Comparison of ENCODE assay signal across 1 cellular context in the genomic region with DNA sequence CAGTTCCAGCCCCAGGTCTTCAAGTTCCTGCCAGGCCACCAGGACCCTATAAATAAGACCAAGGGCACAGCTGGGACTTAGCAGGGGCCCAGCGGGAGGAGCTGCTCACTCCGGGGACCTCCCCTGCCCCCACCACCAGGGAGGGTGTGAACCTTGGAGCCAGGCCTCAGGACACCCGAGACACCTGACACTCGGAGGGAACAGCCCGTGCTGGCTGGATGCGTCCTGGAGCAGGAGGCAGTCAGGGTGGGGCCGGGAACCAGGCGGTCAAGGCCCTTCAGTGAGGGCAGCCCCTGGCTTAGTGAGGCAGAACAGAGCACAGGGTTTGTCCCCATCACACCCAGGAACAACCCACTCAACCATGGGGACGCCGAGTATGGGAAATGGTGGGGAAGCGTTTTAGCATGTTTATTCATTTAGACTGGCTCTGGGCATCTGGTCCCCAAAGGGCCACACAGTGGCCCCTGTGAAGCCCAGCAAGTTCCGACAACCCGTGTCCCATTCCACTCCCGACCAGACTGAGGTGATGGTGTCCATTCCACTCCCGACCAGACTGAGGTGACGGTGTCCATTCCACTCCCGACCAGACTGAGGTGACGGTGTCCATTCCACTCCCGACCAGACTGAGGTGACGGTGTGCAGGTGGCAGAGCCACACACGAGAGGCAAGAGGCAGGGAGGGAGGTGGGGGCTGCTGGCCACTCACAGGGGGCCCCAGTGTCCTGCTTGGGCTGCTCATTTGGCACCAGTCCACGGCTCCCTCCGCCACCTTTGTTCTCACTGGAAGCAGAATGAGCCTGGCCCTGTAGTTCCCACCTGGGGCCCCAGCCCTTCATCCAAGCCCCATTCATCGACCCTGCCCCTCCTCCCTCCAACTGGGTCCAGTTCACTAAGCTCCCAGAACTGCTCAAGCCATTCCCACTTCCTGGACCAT.
TF ChIP-seq lines count a peak whose summit lies in the region.

No MANE protein-coding gene starts in this region.

TF ChIP-seq in HepG2, 621 proteins besides CTCF, POLR2A, EP300 and RAD21 (continued from another document and continues in another):
- TF ChIP-seq, protein P1, sequence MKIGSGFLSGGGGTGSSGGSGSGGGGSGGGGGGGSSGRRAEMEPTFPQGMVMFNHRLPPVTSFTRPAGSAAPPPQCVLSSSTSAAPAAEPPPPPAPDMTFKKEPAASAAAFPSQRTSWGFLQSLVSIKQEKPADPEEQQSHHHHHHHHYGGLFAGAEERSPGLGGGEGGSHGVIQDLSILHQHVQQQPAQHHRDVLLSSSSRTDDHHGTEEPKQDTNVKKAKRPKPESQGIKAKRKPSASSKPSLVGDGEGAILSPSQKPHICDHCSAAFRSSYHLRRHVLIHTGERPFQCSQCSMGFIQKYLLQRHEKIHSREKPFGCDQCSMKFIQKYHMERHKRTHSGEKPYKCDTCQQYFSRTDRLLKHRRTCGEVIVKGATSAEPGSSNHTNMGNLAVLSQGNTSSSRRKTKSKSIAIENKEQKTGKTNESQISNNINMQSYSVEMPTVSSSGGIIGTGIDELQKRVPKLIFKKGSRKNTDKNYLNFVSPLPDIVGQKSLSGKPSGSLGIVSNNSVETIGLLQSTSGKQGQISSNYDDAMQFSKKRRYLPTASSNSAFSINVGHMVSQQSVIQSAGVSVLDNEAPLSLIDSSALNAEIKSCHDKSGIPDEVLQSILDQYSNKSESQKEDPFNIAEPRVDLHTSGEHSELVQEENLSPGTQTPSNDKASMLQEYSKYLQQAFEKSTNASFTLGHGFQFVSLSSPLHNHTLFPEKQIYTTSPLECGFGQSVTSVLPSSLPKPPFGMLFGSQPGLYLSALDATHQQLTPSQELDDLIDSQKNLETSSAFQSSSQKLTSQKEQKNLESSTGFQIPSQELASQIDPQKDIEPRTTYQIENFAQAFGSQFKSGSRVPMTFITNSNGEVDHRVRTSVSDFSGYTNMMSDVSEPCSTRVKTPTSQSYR (CRISPR knock-in tag; IDR thresholded peaks at IDR 0.05; ENCODE audit: borderline replicate concordance), result peak; percentile 85
- no peak; the same call in 1 of the 2 replicates for TF ChIP-seq SOX13 (IDR thresholded peaks at IDR 0.05)
- TF ChIP-seq SOX13 (CRISPR knock-in tag; conservative IDR thresholded peaks at IDR 0.05 in 1 of 2, IDR thresholded peaks at IDR 0.05 in 1 of 2), result peak in 1 of 2 experiments; percentile 67; a peak in 1 of 4 replicates
- peak; percentile 17; the same call in 1 of the 2 replicates for TF ChIP-seq ERF (CRISPR knock-in tag; IDR thresholded peaks at IDR 0.05)
- peak; percentile 43; the same call in 1 of the 2 replicates for TF ChIP-seq ZNF792 (CRISPR knock-in tag; IDR thresholded peaks at IDR 0.05)
- peak; percentile 9; the same call in 1 of the 2 replicates for TF ChIP-seq ZNF768 (CRISPR knock-in tag; IDR thresholded peaks at IDR 0.05)
- no peak for TF ChIP-seq ZNF234 (CRISPR knock-in tag; conservative IDR thresholded peaks at IDR 0.05)
- no peak for TF ChIP-seq HOXA7 (CRISPR knock-in tag; IDR thresholded peaks at IDR 0.05)
- peak; percentile 23; the same call in 1 of the 2 replicates for TF ChIP-seq ZBTB7B (CRISPR knock-in tag; IDR thresholded peaks at IDR 0.05)
- TF ChIP-seq, protein P2, sequence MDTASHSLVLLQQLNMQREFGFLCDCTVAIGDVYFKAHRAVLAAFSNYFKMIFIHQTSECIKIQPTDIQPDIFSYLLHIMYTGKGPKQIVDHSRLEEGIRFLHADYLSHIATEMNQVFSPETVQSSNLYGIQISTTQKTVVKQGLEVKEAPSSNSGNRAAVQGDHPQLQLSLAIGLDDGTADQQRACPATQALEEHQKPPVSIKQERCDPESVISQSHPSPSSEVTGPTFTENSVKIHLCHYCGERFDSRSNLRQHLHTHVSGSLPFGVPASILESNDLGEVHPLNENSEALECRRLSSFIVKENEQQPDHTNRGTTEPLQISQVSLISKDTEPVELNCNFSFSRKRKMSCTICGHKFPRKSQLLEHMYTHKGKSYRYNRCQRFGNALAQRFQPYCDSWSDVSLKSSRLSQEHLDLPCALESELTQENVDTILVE (CRISPR knock-in tag; IDR thresholded peaks at IDR 0.05), result peak; percentile 57; the same call in 1 of the 2 replicates
- TF ChIP-seq, protein P3, sequence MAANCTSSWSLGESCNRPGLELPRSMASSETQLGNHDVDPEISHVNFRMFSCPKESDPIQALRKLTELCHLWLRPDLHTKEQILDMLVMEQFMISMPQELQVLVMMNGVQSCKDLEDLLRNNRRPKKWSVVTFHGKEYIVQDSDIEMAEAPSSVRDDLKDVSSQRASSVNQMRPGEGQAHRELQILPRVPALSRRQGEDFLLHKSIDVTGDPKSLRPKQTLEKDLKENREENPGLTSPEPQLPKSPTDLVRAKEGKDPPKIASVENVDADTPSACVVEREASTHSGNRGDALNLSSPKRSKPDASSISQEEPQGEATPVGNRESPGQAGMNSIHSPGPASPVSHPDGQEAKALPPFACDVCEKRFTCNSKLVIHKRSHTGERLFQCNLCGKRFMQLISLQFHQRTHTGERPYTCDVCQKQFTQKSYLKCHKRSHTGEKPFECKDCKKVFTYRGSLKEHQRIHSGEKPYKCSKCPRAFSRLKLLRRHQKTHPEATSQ (CRISPR knock-in tag; IDR thresholded peaks at IDR 0.05; ENCODE audit: borderline replicate concordance), result no peak
- no peak for TF ChIP-seq NPAS2 (CRISPR knock-in tag; IDR thresholded peaks at IDR 0.05; ENCODE audit: borderline replicate concordance)
- TF ChIP-seq ZSCAN29 (CRISPR knock-in tag; conservative IDR thresholded peaks at IDR 0.05), result no peak
- TF ChIP-seq, protein P4, sequence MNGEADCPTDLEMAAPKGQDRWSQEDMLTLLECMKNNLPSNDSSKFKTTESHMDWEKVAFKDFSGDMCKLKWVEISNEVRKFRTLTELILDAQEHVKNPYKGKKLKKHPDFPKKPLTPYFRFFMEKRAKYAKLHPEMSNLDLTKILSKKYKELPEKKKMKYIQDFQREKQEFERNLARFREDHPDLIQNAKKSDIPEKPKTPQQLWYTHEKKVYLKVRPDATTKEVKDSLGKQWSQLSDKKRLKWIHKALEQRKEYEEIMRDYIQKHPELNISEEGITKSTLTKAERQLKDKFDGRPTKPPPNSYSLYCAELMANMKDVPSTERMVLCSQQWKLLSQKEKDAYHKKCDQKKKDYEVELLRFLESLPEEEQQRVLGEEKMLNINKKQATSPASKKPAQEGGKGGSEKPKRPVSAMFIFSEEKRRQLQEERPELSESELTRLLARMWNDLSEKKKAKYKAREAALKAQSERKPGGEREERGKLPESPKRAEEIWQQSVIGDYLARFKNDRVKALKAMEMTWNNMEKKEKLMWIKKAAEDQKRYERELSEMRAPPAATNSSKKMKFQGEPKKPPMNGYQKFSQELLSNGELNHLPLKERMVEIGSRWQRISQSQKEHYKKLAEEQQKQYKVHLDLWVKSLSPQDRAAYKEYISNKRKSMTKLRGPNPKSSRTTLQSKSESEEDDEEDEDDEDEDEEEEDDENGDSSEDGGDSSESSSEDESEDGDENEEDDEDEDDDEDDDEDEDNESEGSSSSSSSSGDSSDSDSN (CRISPR knock-in tag; IDR thresholded peaks at IDR 0.05), result peak; percentile 50
- TF ChIP-seq, protein P5, sequence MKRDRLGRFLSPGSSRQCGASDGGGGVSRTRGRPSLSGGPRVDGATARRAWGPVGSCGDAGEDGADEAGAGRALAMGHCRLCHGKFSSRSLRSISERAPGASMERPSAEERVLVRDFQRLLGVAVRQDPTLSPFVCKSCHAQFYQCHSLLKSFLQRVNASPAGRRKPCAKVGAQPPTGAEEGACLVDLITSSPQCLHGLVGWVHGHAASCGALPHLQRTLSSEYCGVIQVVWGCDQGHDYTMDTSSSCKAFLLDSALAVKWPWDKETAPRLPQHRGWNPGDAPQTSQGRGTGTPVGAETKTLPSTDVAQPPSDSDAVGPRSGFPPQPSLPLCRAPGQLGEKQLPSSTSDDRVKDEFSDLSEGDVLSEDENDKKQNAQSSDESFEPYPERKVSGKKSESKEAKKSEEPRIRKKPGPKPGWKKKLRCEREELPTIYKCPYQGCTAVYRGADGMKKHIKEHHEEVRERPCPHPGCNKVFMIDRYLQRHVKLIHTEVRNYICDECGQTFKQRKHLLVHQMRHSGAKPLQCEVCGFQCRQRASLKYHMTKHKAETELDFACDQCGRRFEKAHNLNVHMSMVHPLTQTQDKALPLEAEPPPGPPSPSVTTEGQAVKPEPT (CRISPR knock-in tag; IDR thresholded peaks at IDR 0.05; ENCODE audit: low read depth), result no peak
- TF ChIP-seq, protein P6, sequence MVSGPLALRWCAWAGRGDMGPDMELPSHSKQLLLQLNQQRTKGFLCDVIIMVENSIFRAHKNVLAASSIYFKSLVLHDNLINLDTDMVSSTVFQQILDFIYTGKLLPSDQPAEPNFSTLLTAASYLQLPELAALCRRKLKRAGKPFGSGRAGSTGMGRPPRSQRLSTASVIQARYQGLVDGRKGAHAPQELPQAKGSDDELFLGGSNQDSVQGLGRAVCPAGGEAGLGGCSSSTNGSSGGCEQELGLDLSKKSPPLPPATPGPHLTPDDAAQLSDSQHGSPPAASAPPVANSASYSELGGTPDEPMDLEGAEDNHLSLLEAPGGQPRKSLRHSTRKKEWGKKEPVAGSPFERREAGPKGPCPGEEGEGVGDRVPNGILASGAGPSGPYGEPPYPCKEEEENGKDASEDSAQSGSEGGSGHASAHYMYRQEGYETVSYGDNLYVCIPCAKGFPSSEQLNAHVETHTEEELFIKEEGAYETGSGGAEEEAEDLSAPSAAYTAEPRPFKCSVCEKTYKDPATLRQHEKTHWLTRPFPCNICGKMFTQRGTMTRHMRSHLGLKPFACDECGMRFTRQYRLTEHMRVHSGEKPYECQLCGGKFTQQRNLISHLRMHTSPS (CRISPR knock-in tag; IDR thresholded peaks at IDR 0.05; ENCODE audit: low read depth), result peak; percentile 52; the same call in 1 of the 2 replicates
- TF ChIP-seq KDM2A (CRISPR knock-in tag; IDR thresholded peaks at IDR 0.05; ENCODE audit: borderline replicate concordance, low read depth), result peak; percentile 77
- TF ChIP-seq HOXA3 (CRISPR knock-in tag; IDR thresholded peaks at IDR 0.05), result peak; percentile 74
- TF ChIP-seq RFXAP (CRISPR knock-in tag; IDR thresholded peaks at IDR 0.05; ENCODE audit: borderline replicate concordance), result no peak
- TF ChIP-seq, protein P7, sequence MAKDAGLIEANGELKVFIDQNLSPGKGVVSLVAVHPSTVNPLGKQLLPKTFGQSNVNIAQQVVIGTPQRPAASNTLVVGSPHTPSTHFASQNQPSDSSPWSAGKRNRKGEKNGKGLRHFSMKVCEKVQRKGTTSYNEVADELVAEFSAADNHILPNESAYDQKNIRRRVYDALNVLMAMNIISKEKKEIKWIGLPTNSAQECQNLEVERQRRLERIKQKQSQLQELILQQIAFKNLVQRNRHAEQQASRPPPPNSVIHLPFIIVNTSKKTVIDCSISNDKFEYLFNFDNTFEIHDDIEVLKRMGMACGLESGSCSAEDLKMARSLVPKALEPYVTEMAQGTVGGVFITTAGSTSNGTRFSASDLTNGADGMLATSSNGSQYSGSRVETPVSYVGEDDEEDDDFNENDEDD (CRISPR knock-in tag; IDR thresholded peaks at IDR 0.05; ENCODE audit: borderline replicate concordance), result peak; percentile 64; the same call in 1 of the 2 replicates
- peak; percentile 82 for TF ChIP-seq AGO2 (optimal IDR thresholded peaks at IDR 0.05; ENCODE audit: low read depth, low read length)
- peak; percentile 67; the same call in 1 of the 2 replicates for TF ChIP-seq SIX1 (CRISPR knock-in tag; IDR thresholded peaks at IDR 0.05; ENCODE audit: borderline replicate concordance)
- no peak for TF ChIP-seq ZNF232 (CRISPR knock-in tag; IDR thresholded peaks at IDR 0.05; ENCODE audit: borderline replicate concordance)
- TF ChIP-seq POLR2AphosphoS5 (IDR thresholded peaks at IDR 0.05; ENCODE audit: low read depth, low read length), result peak; percentile 56
- TF ChIP-seq REPIN1 (CRISPR knock-in tag; IDR thresholded peaks at IDR 0.05; ENCODE audit: borderline replicate concordance, low read depth), result no peak
- no peak for TF ChIP-seq PAF1 (CRISPR knock-in tag; IDR thresholded peaks at IDR 0.05)
- peak; percentile 82 for TF ChIP-seq PPARG (CRISPR knock-in tag; conservative IDR thresholded peaks at IDR 0.05)
- TF ChIP-seq ZNF101 (CRISPR knock-in tag; IDR thresholded peaks at IDR 0.05; ENCODE audit: borderline replicate concordance, low read depth), result no peak
- no peak for TF ChIP-seq NONO (IDR thresholded peaks at IDR 0.05)
- TF ChIP-seq NONO (CRISPR knock-in tag; conservative IDR thresholded peaks at IDR 0.05), result peak; percentile 85
- TF ChIP-seq, protein P8, sequence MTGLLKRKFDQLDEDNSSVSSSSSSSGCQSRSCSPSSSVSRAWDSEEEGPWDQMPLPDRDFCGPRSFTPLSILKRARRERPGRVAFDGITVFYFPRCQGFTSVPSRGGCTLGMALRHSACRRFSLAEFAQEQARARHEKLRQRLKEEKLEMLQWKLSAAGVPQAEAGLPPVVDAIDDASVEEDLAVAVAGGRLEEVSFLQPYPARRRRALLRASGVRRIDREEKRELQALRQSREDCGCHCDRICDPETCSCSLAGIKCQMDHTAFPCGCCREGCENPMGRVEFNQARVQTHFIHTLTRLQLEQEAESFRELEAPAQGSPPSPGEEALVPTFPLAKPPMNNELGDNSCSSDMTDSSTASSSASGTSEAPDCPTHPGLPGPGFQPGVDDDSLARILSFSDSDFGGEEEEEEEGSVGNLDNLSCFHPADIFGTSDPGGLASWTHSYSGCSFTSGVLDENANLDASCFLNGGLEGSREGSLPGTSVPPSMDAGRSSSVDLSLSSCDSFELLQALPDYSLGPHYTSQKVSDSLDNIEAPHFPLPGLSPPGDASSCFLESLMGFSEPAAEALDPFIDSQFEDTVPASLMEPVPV (CRISPR knock-in tag; IDR thresholded peaks at IDR 0.05), result no peak
- TF ChIP-seq, protein P9, sequence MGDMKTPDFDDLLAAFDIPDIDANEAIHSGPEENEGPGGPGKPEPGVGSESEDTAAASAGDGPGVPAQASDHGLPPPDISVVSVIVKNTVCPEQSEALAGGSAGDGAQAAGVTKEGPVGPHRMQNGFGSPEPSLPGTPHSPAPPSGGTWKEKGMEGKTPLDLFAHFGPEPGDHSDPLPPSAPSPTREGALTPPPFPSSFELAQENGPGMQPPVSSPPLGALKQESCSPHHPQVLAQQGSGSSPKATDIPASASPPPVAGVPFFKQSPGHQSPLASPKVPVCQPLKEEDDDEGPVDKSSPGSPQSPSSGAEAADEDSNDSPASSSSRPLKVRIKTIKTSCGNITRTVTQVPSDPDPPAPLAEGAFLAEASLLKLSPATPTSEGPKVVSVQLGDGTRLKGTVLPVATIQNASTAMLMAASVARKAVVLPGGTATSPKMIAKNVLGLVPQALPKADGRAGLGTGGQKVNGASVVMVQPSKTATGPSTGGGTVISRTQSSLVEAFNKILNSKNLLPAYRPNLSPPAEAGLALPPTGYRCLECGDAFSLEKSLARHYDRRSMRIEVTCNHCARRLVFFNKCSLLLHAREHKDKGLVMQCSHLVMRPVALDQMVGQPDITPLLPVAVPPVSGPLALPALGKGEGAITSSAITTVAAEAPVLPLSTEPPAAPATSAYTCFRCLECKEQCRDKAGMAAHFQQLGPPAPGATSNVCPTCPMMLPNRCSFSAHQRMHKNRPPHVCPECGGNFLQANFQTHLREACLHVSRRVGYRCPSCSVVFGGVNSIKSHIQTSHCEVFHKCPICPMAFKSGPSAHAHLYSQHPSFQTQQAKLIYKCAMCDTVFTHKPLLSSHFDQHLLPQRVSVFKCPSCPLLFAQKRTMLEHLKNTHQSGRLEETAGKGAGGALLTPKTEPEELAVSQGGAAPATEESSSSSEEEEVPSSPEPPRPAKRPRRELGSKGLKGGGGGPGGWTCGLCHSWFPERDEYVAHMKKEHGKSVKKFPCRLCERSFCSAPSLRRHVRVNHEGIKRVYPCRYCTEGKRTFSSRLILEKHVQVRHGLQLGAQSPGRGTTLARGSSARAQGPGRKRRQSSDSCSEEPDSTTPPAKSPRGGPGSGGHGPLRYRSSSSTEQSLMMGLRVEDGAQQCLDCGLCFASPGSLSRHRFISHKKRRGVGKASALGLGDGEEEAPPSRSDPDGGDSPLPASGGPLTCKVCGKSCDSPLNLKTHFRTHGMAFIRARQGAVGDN (CRISPR knock-in tag; IDR thresholded peaks at IDR 0.05), result peak; percentile 83
- no peak for TF ChIP-seq ZNF749 (CRISPR knock-in tag; IDR thresholded peaks at IDR 0.05; ENCODE audit: borderline replicate concordance)
- TF ChIP-seq ZNF564 (CRISPR knock-in tag; IDR thresholded peaks at IDR 0.05), result no peak; the same call in 1 of the 2 replicates
- TF ChIP-seq TEAD3 (CRISPR knock-in tag; optimal IDR thresholded peaks at IDR 0.05; ENCODE audit: borderline replicate concordance), result peak; percentile 18
